23 cellular contexts compared by ENCODE assay signal in the genomic region with DNA sequence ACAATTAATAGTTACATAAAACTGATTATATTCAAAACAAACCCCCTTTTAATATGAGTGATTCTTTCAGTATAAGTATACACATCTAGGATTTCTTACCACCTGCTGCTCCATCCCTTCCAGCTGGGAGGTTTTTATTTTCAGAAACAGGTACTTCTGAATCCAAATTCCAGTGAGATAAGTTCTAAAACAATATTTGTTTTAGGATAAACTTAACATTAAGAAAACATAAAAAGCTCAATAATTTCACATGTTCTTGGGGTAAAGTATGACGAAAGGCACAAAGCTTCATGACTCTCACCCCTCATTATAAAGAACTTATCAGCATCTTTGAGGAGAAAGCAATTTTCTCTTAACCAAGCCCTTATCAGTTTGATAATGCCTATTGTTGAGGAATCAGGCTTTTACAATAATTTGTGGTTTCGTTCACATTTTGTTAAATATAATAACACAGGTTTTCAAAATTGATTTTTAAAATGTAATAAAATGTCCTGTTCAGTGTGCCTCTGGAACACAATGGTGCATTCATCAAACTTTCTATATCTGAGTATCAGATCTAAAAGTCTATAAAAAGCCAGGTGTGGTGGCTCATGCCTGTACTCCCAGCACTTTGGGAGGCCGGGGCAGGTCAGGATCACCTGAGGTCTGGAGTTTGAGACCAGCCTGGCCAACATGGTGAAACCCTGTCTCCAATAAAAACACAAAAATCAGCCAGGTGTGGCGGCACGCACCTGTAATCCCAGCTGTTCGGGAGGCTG. TPM values are rescaled to one million over a fixed set of nuclear protein-coding genes. Genes with fewer than 3 reads are reported as not detected.
"Had no signal": no experiment of that assay in that cellular context is flagged by ENCODE, and none has a peak within 500 bp of the region (broad histone marks: within the 10 kb centered on the region; RNA-seq: fewer than 3 reads in every experiment).

No MANE protein-coding gene starts in this region.

- H3K36me3 ChIP-seq: MG63, SJCRH30 had no signal

- H3K9me3 ChIP-seq: MG63, SJCRH30 had no signal

- DNase-seq: Karpas-422; KBM-7; MG63; NCI-H1092; NCI-H1105 treated with DMSO at 0.1 percent for 48 hours; NCI-H1436; NCI-H1694 treated with DMSO at 0.1 percent for 48 hours; NCI-H1930; NCI-H2081; NCI-H2107; NCI-H524; NCI-H526 treated with DMSO at 0.1 percent for 48 hours; NCI-H748 treated with DMSO at 0.1 percent for 48 hours; NK-92 treated with Interleukin-12 subunit alpha and Interleukin-12 subunit beta, amount 100 ng/mL, for 24 hours; PC-3; SHP77 treated with DMSO at 0.1 percent for 48 hours; SJCRH30 had no signal

- ATAC-seq: Panc1, PC-3, Right ventricle myocardium inferior, SK-N-SH treated with all-trans-retinoic acid at 6 μM for 48 hours had no signal

- H3K27ac ChIP-seq: SJCRH30 had no signal

- H3K4me1 ChIP-seq: SJCRH30 had no signal

- H3K27me3 ChIP-seq: MG63, SJCRH30 had no signal

- H3K4me3 ChIP-seq: MG63, SJCRH30 had no signal

RNA-seq across cellular contexts. Expression of a gene that starts 4.3 kb away (rescaled TPM):
- total RNA-seq: HT-29, NCI-H460, OCI-LY7, PC-3, Right ventricle myocardium inferior, SJCRH30 had no signal
